In the genomic region with DNA sequence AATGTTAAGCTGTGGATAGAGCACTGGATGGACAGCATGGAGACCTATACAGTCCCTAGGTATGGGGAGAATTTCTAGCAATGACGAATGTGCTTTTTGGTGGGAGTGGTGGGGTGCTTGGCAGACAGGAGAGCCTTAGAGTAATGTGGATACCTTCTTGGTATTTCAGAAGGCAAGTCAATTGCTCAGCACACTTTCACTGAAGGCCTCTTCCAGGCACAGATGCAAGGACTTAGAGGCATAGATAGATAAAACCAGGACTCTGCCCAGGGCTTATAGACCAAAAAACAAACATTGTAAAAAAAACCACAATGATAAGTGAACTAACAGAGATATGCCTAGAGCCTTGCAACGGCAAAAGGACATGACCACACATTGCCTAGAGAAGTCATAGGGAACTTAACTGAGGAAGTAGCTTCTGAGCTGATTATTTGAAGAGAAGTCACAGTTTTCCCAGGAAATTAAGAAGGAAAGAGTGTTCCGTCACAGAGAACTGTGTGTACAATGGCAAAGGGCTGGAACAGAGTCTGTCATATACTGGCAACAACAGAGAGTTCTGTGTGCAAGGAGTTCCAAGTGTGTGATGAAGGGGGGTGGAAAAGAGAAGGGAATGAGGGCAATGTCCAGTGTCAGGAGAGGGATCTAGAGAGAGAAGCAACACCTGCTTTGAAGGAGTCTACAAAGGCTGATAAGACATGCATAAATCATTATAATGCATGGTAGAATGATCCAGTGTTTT, we compare ENCODE assay signal across 15 cellular contexts.
A peak's percentile ranks its signal among the peaks of the same experiment; 100 is the strongest.
DNase-seq lines count a peak whose midpoint lies in the region; ATAC-seq, FAIRE-seq and TF ChIP-seq lines count a peak whose summit lies in the region.
"Had no signal": no experiment of that assay in that cellular context is flagged by ENCODE, and none has a peak within 500 bp of the region (broad histone marks: within the 10 kb centered on the region; RNA-seq: fewer than 3 reads in every experiment).

No MANE protein-coding gene starts in this region.

- in situ Hi-C loops in HepG2 (cut with HindIII; ENCODE audit: extremely low pct_ligation_motif_present, low pct_unique_long_range_greater_than_20kb) = no loop called here

- ATAC-seq in HepG2 (peak; percentile 84), aorta (ENCODE audit: low FRiP score) (peak; percentile 19)
- no peak for ATAC-seq in activated CD4-positive, alpha-beta T cell treated with anti-CD3 and anti-CD28 coated beads for 36 hours
- ATAC-seq: A549; activated T-cell treated with anti-CD3 and anti-CD28 coated beads, Interleukin-2, amount 50 U/mL, for 4 hours had no signal

- H3K9me3 Mint-ChIP-seq in activated T-helper 1 cell treated with anti-CD3 and anti-CD28 coated beads, Interleukin-12 subunit alpha, Interleukin-12 subunit beta, Interleukin-2, Interleukin-4 antibody, amounts not matched to agents 30 ng/mL and 10 ng/mL and 1 ng/mL, durations not matched to agents 14 hours and 24 hours and 36 hours = no peaks in the 10 kb centered on the region
- H3K9me3 Mint-ChIP-seq in activated CD4-positive, alpha-beta T cell treated with anti-CD3 and anti-CD28 coated beads for 36 hours (ENCODE audit: low read depth) = no peaks in the 10 kb centered on the region
- H3K9me3 Mint-ChIP-seq: activated T-cell treated with anti-CD3 and anti-CD28 coated beads, Interleukin-2, amount 50 U/mL, for 4 hours; mesothelial cell of epicardium had no signal

- no peaks in the 10 kb centered on the region for H4K20me1 ChIP-seq in HepG2 (ENCODE audit: insufficient read depth, low read length)

- peak; percentile 58 for FAIRE-seq in HepG2 (lab: Jason Lieb, UNC)
- FAIRE-seq: A549 had no signal

- POLR2A ChIA-PET in HepG2 (lab: Yijun Ruan, JAX) = no interaction called here
- POLR2A ChIA-PET in activated CD4-positive, alpha-beta T cell treated with anti-CD3 and anti-CD28 coated beads for 36 hours (lab: Charles Lee) = no interaction called here

- H3K27me3 Mint-ChIP-seq in activated T-helper 1 cell treated with anti-CD3 and anti-CD28 coated beads, Interleukin-12 subunit alpha, Interleukin-12 subunit beta, Interleukin-2, Interleukin-4 antibody, amounts not matched to agents 30 ng/mL and 10 ng/mL and 1 ng/mL, durations not matched to agents 14 hours and 24 hours and 36 hours (ENCODE audit: insufficient read depth) = peaks cover 2% of the 10 kb centered on the region
- no peaks in the 10 kb centered on the region for H3K27me3 Mint-ChIP-seq in activated CD4-positive, alpha-beta T cell treated with anti-CD3 and anti-CD28 coated beads for 36 hours

- H3K27ac ChIP-seq in HepG2 (ENCODE audit: extremely low read length, insufficient read depth, low read length) (no peak overlapping the region), aorta (ENCODE audit: low read depth in 1 of 2, low read length in 2 of 2) (no peak overlapping the region)
- H3K27ac ChIP-seq: A549 had no signal

- H3K27me3 ChIP-seq in HepG2 (ENCODE audit: control insufficient read depth in 1 of 2, insufficient read depth in 2 of 2, low read length in 2 of 2) = no peaks in the 10 kb centered on the region
- no peaks in the 10 kb centered on the region for H3K27me3 ChIP-seq in aorta (ENCODE audit: control insufficient read depth in 1 of 2, insufficient read depth in 2 of 2, low read length in 1 of 2)
- H3K27me3 ChIP-seq: testis had no signal

- BruUV-seq in HepG2 (replicated peaks; lab: Mats Ljungman, UMichigan) = no TSS peak

- H3K79me2 ChIP-seq in HepG2 (ENCODE audit: insufficient read depth, low read length) = no peaks in the 10 kb centered on the region

- H3K4me3 ChIP-seq in HepG2 (replicated peaks in 1 of 3; ENCODE audit: insufficient read depth in 1 of 3, low read depth in 2 of 3, low read length in 3 of 3) (peak overlapping the region in 1 of 3 experiments; percentile 12; a peak in 1 of 6 replicates), aorta (ENCODE audit: low read length in 2 of 2) (no peak overlapping the region)
- H3K4me3 ChIP-seq: A549, testis had no signal

- peaks cover 40% of the 10 kb centered on the region for H3K4me1 Mint-ChIP-seq in activated T-helper 1 cell treated with anti-CD3 and anti-CD28 coated beads, Interleukin-12 subunit alpha, Interleukin-12 subunit beta, Interleukin-2, Interleukin-4 antibody, amounts not matched to agents 30 ng/mL and 10 ng/mL and 1 ng/mL, durations not matched to agents 14 hours and 24 hours and 36 hours (ENCODE audit: low read depth)
- peaks cover 12% of the 10 kb centered on the region for H3K4me1 Mint-ChIP-seq in activated CD4-positive, alpha-beta T cell treated with anti-CD3 and anti-CD28 coated beads for 36 hours

- H3K36me3 Mint-ChIP-seq in activated T-helper 1 cell treated with anti-CD3 and anti-CD28 coated beads, Interleukin-12 subunit alpha, Interleukin-12 subunit beta, Interleukin-2, Interleukin-4 antibody, amounts not matched to agents 30 ng/mL and 10 ng/mL and 1 ng/mL, durations not matched to agents 14 hours and 24 hours and 36 hours (ENCODE audit: low read depth) = peaks cover 6% of the 10 kb centered on the region
- no peaks in the 10 kb centered on the region for H3K36me3 Mint-ChIP-seq in activated CD4-positive, alpha-beta T cell treated with anti-CD3 and anti-CD28 coated beads for 36 hours (ENCODE audit: low read depth)
- H3K36me3 Mint-ChIP-seq: mesothelial cell of epicardium had no signal

- TF ChIP-seq EP300 in HepG2 (IDR thresholded peaks at IDR 0.05; ENCODE audit: low read depth in 2 of 2, low read length in 2 of 2) (no peak), HepG2 (CRISPR knock-in tag; IDR thresholded peaks at IDR 0.05; ENCODE audit: borderline replicate concordance) (no peak)

- 3% methylated on average over 3 of the region's 3 CpGs for WGBS in HepG2 (ENCODE audit: low lambda C conversion rate)
- WGBS in aorta, 2 donors = 41 to 42% methylated on average over 3 of the region's 3 CpGs

- CTCF ChIA-PET in HepG2 (lab: Yijun Ruan, JAX; ENCODE audit: low intra/inter-chr PET ratio, low total read pairs) = no interaction called here
- CTCF ChIA-PET in activated CD4-positive, alpha-beta T cell treated with anti-CD3 and anti-CD28 coated beads for 36 hours (lab: Charles Lee) = no interaction called here

- no peak overlapping the region for H3K4me3 Mint-ChIP-seq in activated T-helper 1 cell treated with anti-CD3 and anti-CD28 coated beads, Interleukin-12 subunit alpha, Interleukin-12 subunit beta, Interleukin-2, Interleukin-4 antibody, amounts not matched to agents 30 ng/mL and 10 ng/mL and 1 ng/mL, durations not matched to agents 14 hours and 24 hours and 36 hours
- H3K4me3 Mint-ChIP-seq in activated CD4-positive, alpha-beta T cell treated with anti-CD3 and anti-CD28 coated beads for 36 hours = no peak overlapping the region
- H3K4me3 Mint-ChIP-seq: activated T-cell treated with anti-CD3 and anti-CD28 coated beads, Interleukin-2, amount 50 U/mL, for 4 hours; mesothelial cell of epicardium had no signal

- H3K9ac ChIP-seq in HepG2 (ENCODE audit: insufficient read depth, low read depth, low read length) = no peak overlapping the region

- intact Hi-C loops in activated T-helper 1 cell treated with anti-CD3 and anti-CD28 coated beads, Interleukin-12 subunit alpha, Interleukin-12 subunit beta, Interleukin-2, Interleukin-4 antibody, amounts not matched to agents 30 ng/mL and 10 ng/mL and 1 ng/mL, durations not matched to agents 14 hours and 24 hours and 36 hours (cut with micrococcal nuclease) = no loop called here
- intact Hi-C loops in HepG2 (cut with micrococcal nuclease; ENCODE audit: unreplicated experiment) = no loop called here
- intact Hi-C loops in aorta (cut with DNase I) = no loop called here
- intact Hi-C loops in activated CD4-positive, alpha-beta T cell treated with anti-CD3 and anti-CD28 coated beads for 36 hours (cut with DNase I, micrococcal nuclease) = no loop called here

- peak overlapping the region; percentile 4 for H3K27ac Mint-ChIP-seq in activated T-helper 1 cell treated with anti-CD3 and anti-CD28 coated beads, Interleukin-12 subunit alpha, Interleukin-12 subunit beta, Interleukin-2, Interleukin-4 antibody, amounts not matched to agents 30 ng/mL and 10 ng/mL and 1 ng/mL, durations not matched to agents 14 hours and 24 hours and 36 hours
- H3K27ac Mint-ChIP-seq in activated CD4-positive, alpha-beta T cell treated with anti-CD3 and anti-CD28 coated beads for 36 hours = no peak overlapping the region
- H3K27ac Mint-ChIP-seq: mesothelial cell of epicardium had no signal

- H3K4me1 ChIP-seq in HepG2 (ENCODE audit: insufficient read depth, low read length) = peaks cover 31% of the 10 kb centered on the region
- no peaks in the 10 kb centered on the region for H3K4me1 ChIP-seq in aorta (ENCODE audit: control insufficient read depth in 1 of 2, insufficient read depth in 2 of 2, low read length in 2 of 2)
- H3K4me1 ChIP-seq: A549 had no signal

- TF ChIP-seq POLR2A in HepG2 (IDR thresholded peaks at IDR 0.05; ENCODE audit: insufficient read depth in 1 of 2, low read depth in 2 of 2, low read length in 2 of 2) = no peak

- TF ChIP-seq RAD21 in HepG2 (CRISPR knock-in tag; IDR thresholded peaks at IDR 0.05) = no peak

- no peak for TF ChIP-seq CTCF in HepG2 (CRISPR knock-in tag; IDR thresholded peaks at IDR 0.05)

- H3K9me3 ChIP-seq in HepG2 (ENCODE audit: low read length) (no peaks in the 10 kb centered on the region), aorta (ENCODE audit: control insufficient read depth, low read length) (no peaks in the 10 kb centered on the region)
- H3K9me3 ChIP-seq: A549, testis had no signal

- H3K36me3 ChIP-seq in HepG2 (replicated peaks in 1 of 2; ENCODE audit: control insufficient read depth in 1 of 2, insufficient read depth in 2 of 2, low read length in 2 of 2) = no peaks in the 10 kb centered on the region
- H3K36me3 ChIP-seq in aorta (ENCODE audit: control insufficient read depth in 1 of 2, insufficient read depth in 2 of 2, low read length in 1 of 2) = no peaks in the 10 kb centered on the region

- H3K4me2 ChIP-seq in HepG2 (ENCODE audit: low read depth, low read length) = peak overlapping the region; percentile 43
- H3K4me2 ChIP-seq: A549 had no signal

- peak; percentile 42 for DNase-seq in SIG-M5 treated with dmso at 0.1 percent for 504 hours (lab: John Stamatoyannopoulos, UW; ENCODE audit: unreplicated experiment)
- DNase-seq in SIG-M5 (lab: John Stamatoyannopoulos, UW) = no peak
- no peak for DNase-seq in activated T-helper 1 cell treated with anti-CD3 and anti-CD28 coated beads, Interleukin-12 subunit alpha, Interleukin-12 subunit beta, Interleukin-2, Interleukin-4 antibody, amounts not matched to agents 30 ng/mL and 10 ng/mL and 1 ng/mL, durations not matched to agents 14 hours and 24 hours and 36 hours (ENCODE audit: low spot score)
- DNase-seq in HepG2 (ENCODE audit: low spot score) = peak; percentile 34
- no peak for DNase-seq in aorta
- no peak for DNase-seq in NCI-H446 (lab: John Stamatoyannopoulos, UW)
- no peak for DNase-seq in activated CD4-positive, alpha-beta T cell treated with anti-CD3 and anti-CD28 coated beads for 36 hours
- DNase-seq in stimulated activated CD8-positive, alpha-beta memory T cell treated with anti-CD3 and anti-CD28 coated beads, Interleukin-4, amount 100 ng/mL, for 48 hours = no peak
- DNase-seq: activated CD4-positive, CD25-positive, alpha-beta regulatory T cell; activated T-cell treated with anti-CD3 and anti-CD28 coated beads, Interleukin-2, amount 50 U/mL, for 4 hours; NCI-H1092 treated with DMSO at 0.1 percent for 48 hours; NCI-H446 treated with DMSO at 0.1 percent for 48 hours; testis had no signal

- no peak overlapping the region for H2AFZ ChIP-seq in HepG2 (ENCODE audit: low read length)

Comparison
In these comparisons a context has a peak if more than half of its experiments do, and no peak if none do; other contexts are left out.
1. DNase-seq: peak in SIG-M5 treated with dmso at 0.1 percent for 504 hours (single experiment) and HepG2 (single experiment); none in SIG-M5 (single experiment), activated T-helper 1 cell treated with anti-CD3 and anti-CD28 coated beads, Interleukin-12 subunit alpha, Interleukin-12 subunit beta, Interleukin-2, Interleukin-4 antibody, amounts not matched to agents 30 ng/mL and 10 ng/mL and 1 ng/mL, durations not matched to agents 14 hours and 24 hours and 36 hours (single experiment), aorta (0 of 2), NCI-H446 (0 of 2), activated CD4-positive, alpha-beta T cell treated with anti-CD3 and anti-CD28 coated beads for 36 hours (single experiment) and stimulated activated CD8-positive, alpha-beta memory T cell treated with anti-CD3 and anti-CD28 coated beads, Interleukin-4, amount 100 ng/mL, for 48 hours (single experiment).